Comparison of ENCODE assay signal across 1 cellular context in genomic region chr1:46615088-46615487, GRCh38.
TF ChIP-seq lines count a peak whose summit lies in the region.

No MANE protein-coding gene starts in this region.

TF ChIP-seq in IMR-90, 13 proteins besides CTCF, POLR2A, EP300 and RAD21:
- TF ChIP-seq CEBPB (IDR thresholded peaks at IDR 0.05; ENCODE audit: low read depth, low read length) (no peak), RCOR1 (IDR thresholded peaks at IDR 0.05; ENCODE audit: insufficient replicate concordance, low read length) (no peak), USF2 (IDR thresholded peaks at IDR 0.05; ENCODE audit: low read depth, low read length) (no peak), MAZ (IDR thresholded peaks at IDR 0.05; ENCODE audit: borderline replicate concordance, low read depth, low read length) (no peak), NFE2L2 (IDR thresholded peaks at IDR 0.05; ENCODE audit: low read depth, low read length) (no peak), ELK1 (IDR thresholded peaks at IDR 0.05; ENCODE audit: borderline replicate concordance, low read depth, low read length) (no peak), SMC3 (IDR thresholded peaks at IDR 0.05; ENCODE audit: low read depth, low read length) (no peak), BHLHE40 (IDR thresholded peaks at IDR 0.05; ENCODE audit: low read depth, low read length) (no peak), CHD1 (IDR thresholded peaks at IDR 0.05; ENCODE audit: low read depth, low read length) (no peak), RFX5 (IDR thresholded peaks at IDR 0.05; ENCODE audit: low read depth, low read length) (no peak), MXI1 (IDR thresholded peaks at IDR 0.05; ENCODE audit: borderline replicate concordance, low read depth, low read length) (no peak), MAFK (IDR thresholded peaks at IDR 0.05; ENCODE audit: low read depth, low read length) (no peak), FOS (IDR thresholded peaks at IDR 0.05; ENCODE audit: low read depth, low read length) (no peak)
